Comparison of ENCODE assay signal across 8 cellular contexts in the genomic region with DNA sequence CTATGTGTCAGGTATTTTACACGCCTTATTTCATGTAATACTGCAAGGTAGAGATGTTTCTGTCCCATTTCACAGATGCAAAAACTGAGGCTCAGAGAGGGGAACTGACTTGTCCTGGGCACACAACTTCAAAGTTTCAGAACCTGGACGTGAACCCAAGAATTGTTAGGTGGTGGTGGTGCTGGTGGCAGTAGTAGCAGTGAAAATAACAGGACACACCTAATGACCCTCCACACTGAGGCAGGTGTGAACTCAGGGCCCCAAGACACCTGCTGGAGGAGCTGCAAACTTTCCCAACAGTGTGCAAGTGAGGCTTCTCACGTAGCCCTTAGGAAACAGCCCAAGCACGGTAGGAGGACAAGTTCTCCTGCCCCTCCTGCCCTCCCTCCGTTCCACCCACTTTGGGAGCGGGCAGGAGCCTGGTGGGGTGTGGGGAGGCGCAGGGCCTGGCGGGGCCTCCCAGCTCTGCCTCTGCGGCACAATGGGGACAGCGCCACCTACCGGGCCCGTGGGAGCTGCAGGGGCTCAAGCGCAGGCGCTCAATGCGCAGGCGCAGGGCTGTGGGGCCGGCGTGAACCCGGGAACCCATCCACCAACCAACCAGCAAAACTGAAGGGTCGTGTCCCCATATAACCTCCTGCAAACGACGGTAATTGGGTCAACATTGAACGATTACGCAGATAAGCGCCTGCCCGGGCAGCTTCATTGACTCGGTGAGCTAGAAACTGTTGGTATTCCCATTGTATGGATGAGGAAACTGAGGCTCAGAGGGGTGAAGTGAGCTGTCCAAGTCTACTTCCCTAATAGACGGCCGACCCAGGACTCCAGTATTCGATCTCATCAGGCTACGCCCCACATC. TPM values are rescaled to one million over a fixed set of nuclear protein-coding genes. Genes with fewer than 3 reads are reported as not detected.
DNase-seq lines count a peak whose midpoint lies in the region; ATAC-seq and TF ChIP-seq lines count a peak whose summit lies in the region.

No MANE protein-coding gene starts in this region.

- H3K9me3 ChIP-seq in aorta (ENCODE audit: control insufficient read depth, low read length) = no peaks in the 10 kb centered on the region

- WGBS in aorta, 2 donors = 14 to 15% methylated on average over 27 to 31 of the region's 31 CpGs

- no peaks in the 10 kb centered on the region for H3K4me1 ChIP-seq in rectal smooth muscle tissue (ENCODE audit: control insufficient read depth, insufficient read depth, low read length)
- no peaks in the 10 kb centered on the region for H3K4me1 ChIP-seq in aorta (ENCODE audit: control insufficient read depth in 1 of 2, insufficient read depth in 2 of 2, low read length in 2 of 2)

- H3K9ac ChIP-seq in rectal smooth muscle tissue (ENCODE audit: low read length) = no peak overlapping the region

- intact Hi-C loops in left ventricle myocardium superior (cut with micrococcal nuclease) (loop anchor here (5.0 kb wide), 1 partner anchor 38 kb away; no protein-coding TSS in a partner anchor), aorta (cut with DNase I) (loop anchor here (2.0 to 5.0 kb wide), 2 partner anchors 40 to 43 kb away; no protein-coding TSS in a partner anchor)

- H3K27ac ChIP-seq in rectal smooth muscle tissue (ENCODE audit: low read depth, low read length) (no peak overlapping the region), aorta (ENCODE audit: low read depth in 1 of 2, low read length in 2 of 2) (no peak overlapping the region)

- no peaks in the 10 kb centered on the region for H3K27me3 Mint-ChIP-seq in activated naive CD8-positive, alpha-beta T cell treated with anti-CD3 and anti-CD28 coated beads, Interleukin-2, amount 50 U/mL, for 24 hours

- no peak overlapping the region for H3K4me3 ChIP-seq in HFF-Myc (replicated peaks; ENCODE audit: low read depth, low read length)
- H3K4me3 ChIP-seq in rectal smooth muscle tissue (ENCODE audit: low read length) = peak overlapping the region; percentile 45
- H3K4me3 ChIP-seq in aorta (ENCODE audit: low read length in 2 of 2) = no peak overlapping the region

- peak overlapping the region; percentile 35 for H3K27ac Mint-ChIP-seq in activated naive CD8-positive, alpha-beta T cell treated with anti-CD3 and anti-CD28 coated beads, Interleukin-2, amount 50 U/mL, for 24 hours

- no peaks in the 10 kb centered on the region for H3K36me3 Mint-ChIP-seq in activated naive CD8-positive, alpha-beta T cell treated with anti-CD3 and anti-CD28 coated beads, Interleukin-2, amount 50 U/mL, for 24 hours (ENCODE audit: low read depth)

- peak overlapping the region; percentile 21 for H3K4me3 Mint-ChIP-seq in activated naive CD8-positive, alpha-beta T cell treated with anti-CD3 and anti-CD28 coated beads, Interleukin-2, amount 50 U/mL, for 24 hours

- DNase-seq in GM03348 (ENCODE audit: low spot score) (peak; percentile 97), HFF-Myc (ENCODE audit: extremely low read depth, low read depth) (no peak), NCI-H1092 treated with DMSO at 0.1 percent for 48 hours (lab: John Stamatoyannopoulos, UW) (peak; percentile 59), SW 1271 (lab: John Stamatoyannopoulos, UW) (peak; percentile 19 to 65), left ventricle myocardium superior (peak; percentile 95), aorta (peak; percentile 92 to 97)
- peak; percentile 95 for DNase-seq in activated naive CD8-positive, alpha-beta T cell treated with anti-CD3 and anti-CD28 coated beads, Interleukin-2, amount 50 U/mL, for 24 hours

- H3K9me3 Mint-ChIP-seq in activated naive CD8-positive, alpha-beta T cell treated with anti-CD3 and anti-CD28 coated beads, Interleukin-2, amount 50 U/mL, for 24 hours = no peaks in the 10 kb centered on the region

- ATAC-seq in activated naive CD8-positive, alpha-beta T cell treated with anti-CD3 and anti-CD28 coated beads, Interleukin-2, amount 50 U/mL, for 24 hours = peak; percentile 96
- ATAC-seq in left ventricle myocardium superior = peak; percentile 98
- peak; percentile 96 for ATAC-seq in aorta (ENCODE audit: low FRiP score)

- H3K27me3 ChIP-seq in rectal smooth muscle tissue (ENCODE audit: control insufficient read depth, insufficient read depth, low read length) = no peaks in the 10 kb centered on the region
- no peaks in the 10 kb centered on the region for H3K27me3 ChIP-seq in aorta (ENCODE audit: control insufficient read depth in 1 of 2, insufficient read depth in 2 of 2, low read length in 1 of 2)

- H3K36me3 ChIP-seq in rectal smooth muscle tissue (ENCODE audit: control insufficient read depth, insufficient read depth, low read length) (no peaks in the 10 kb centered on the region), aorta (ENCODE audit: control insufficient read depth in 1 of 2, insufficient read depth in 2 of 2, low read length in 1 of 2) (no peaks in the 10 kb centered on the region)

- peak; percentile 99 for TF ChIP-seq CTCF in HFF-Myc (IDR thresholded peaks at IDR 0.05; ENCODE audit: low read depth, low read length, missing control alignments)

- H3K4me1 Mint-ChIP-seq in activated naive CD8-positive, alpha-beta T cell treated with anti-CD3 and anti-CD28 coated beads, Interleukin-2, amount 50 U/mL, for 24 hours = peaks cover 2% of the 10 kb centered on the region

RNA-seq across cellular contexts. Expression of a gene that starts 12.0 kb away (rescaled TPM):
- total RNA-seq in left ventricle myocardium superior (0.25 TPM), aorta (1 to 10 TPM; 2.5 to 3.9 TPM)
- 1 to 10 TPM in 1 of 2 donors, under 1 TPM in 1; 0.08 to 1.3 TPM for polyA plus RNA-seq in aorta

RNA-seq across cellular contexts. Expression of a gene that starts 35.1 kb away (rescaled TPM):
- total RNA-seq in left ventricle myocardium superior = 19.8 TPM
- total RNA-seq in aorta = 10 to 100 TPM; 38.4 to 38.6 TPM
- polyA plus RNA-seq in aorta = 10 to 100 TPM; 25.4 to 31.7 TPM

RNA-seq across cellular contexts. Expression of a gene that starts 54.9 kb away (rescaled TPM):
- 11.4 TPM for total RNA-seq in left ventricle myocardium superior
- 10 to 100 TPM in 1 of 2 donors, 1 to 10 TPM in 1; 9.8 to 21.1 TPM for total RNA-seq in aorta
- 10 to 100 TPM in 1 of 2 donors, 1 to 10 TPM in 1; 4.3 to 14.6 TPM for polyA plus RNA-seq in aorta
